ENCODE assay signal across 20 cellular contexts in genomic region chr5:136994154-136994553, GRCh38.
A peak's percentile ranks its signal among the peaks of the same experiment; 100 is the strongest.
DNase-seq lines count a peak whose midpoint lies in the region; ATAC-seq, FAIRE-seq and TF ChIP-seq lines count a peak whose summit lies in the region.
"Had no signal": no experiment of that assay in that cellular context is flagged by ENCODE, and none has a peak within 500 bp of the region (broad histone marks: within the 10 kb centered on the region; RNA-seq: fewer than 3 reads in every experiment).

No MANE protein-coding gene starts in this region.

- H3K27ac ChIP-seq in left ventricle myocardium inferior (replicated peaks) (peak overlapping the region; percentile 80), right cardiac atrium (ENCODE audit: low read length) (peak overlapping the region; percentile 14)
- H3K27ac ChIP-seq: 22Rv1, BLaER1, C4-2B had no signal

- no peak for DNase-seq in Right ventricle myocardium superior
- DNase-seq in Right ventricle myocardium inferior (ENCODE audit: missing footprints): no peak
- no peak for DNase-seq in left ventricle myocardium inferior
- peak in 1 of 3 donors; percentile 42 for DNase-seq in right cardiac atrium
- no peak for DNase-seq in H54 (ENCODE audit: insufficient read length, low spot score)
- DNase-seq: Caco-2; CD4-positive, CD25-positive, alpha-beta regulatory T cell; CD8-positive, alpha-beta T cell; DMS153; DND-41; HFFc6 had no signal

- no peak for TF ChIP-seq POLR2A in H54 (IDR thresholded peaks at IDR 0.05; ENCODE audit: low read depth, low read length)

- H3K27me3 ChIP-seq in left ventricle myocardium inferior (ENCODE audit: low read depth) (no peaks in the 10 kb centered on the region), right cardiac atrium (ENCODE audit: control insufficient read depth, insufficient read depth) (no peaks in the 10 kb centered on the region)
- H3K27me3 ChIP-seq: BLaER1 had no signal

- intact Hi-C loops in Right ventricle myocardium superior (cut with DNase I) (no loop called here), Right ventricle myocardium inferior (cut with DNase I) (loop anchor here (5.0 kb wide), 1 partner anchor 187 kb away; no protein-coding TSS in a partner anchor), left ventricle myocardium inferior (cut with micrococcal nuclease) (no loop called here), right cardiac atrium (cut with DNase I) (no loop called here)

- no peaks in the 10 kb centered on the region for H3K36me3 ChIP-seq in left ventricle myocardium inferior
- H3K36me3 ChIP-seq: BLaER1, HAP-1 had no signal

- H3K4me1 ChIP-seq in left ventricle myocardium inferior (peaks cover 36% of the 10 kb centered on the region), right cardiac atrium (ENCODE audit: control insufficient read depth, insufficient read depth, low read length) (peaks cover 6% of the 10 kb centered on the region)
- H3K4me1 ChIP-seq: BLaER1, Caco-2, HAP-1 had no signal

- 34% methylated on average over 5 of the region's 5 CpGs for WGBS in right cardiac atrium

- no peaks in the 10 kb centered on the region for H3K9me3 ChIP-seq in left ventricle myocardium inferior (replicated peaks)
- no peaks in the 10 kb centered on the region for H3K9me3 ChIP-seq in right cardiac atrium (ENCODE audit: control insufficient read depth, low read length)
- H3K9me3 ChIP-seq: BLaER1, Caco-2, HAP-1 had no signal

- no peak for FAIRE-seq in H54 (lab: Jason Lieb, UNC)
- FAIRE-seq: A204.1, G401.6, GM12878 had no signal

- TF ChIP-seq CTCF in left ventricle myocardium inferior (IDR thresholded peaks at IDR 0.05; ENCODE audit: borderline replicate concordance): no peak

- H3K4me3 ChIP-seq in left ventricle myocardium inferior: no peak overlapping the region
- H3K4me3 ChIP-seq in right cardiac atrium (ENCODE audit: low read length): no peak overlapping the region
- H3K4me3 ChIP-seq: BLaER1, GM12878, GM23338, HAP-1 had no signal

- ATAC-seq in Right ventricle myocardium superior (ENCODE audit: poor library complexity) (peak; percentile 50), Right ventricle myocardium inferior (no peak), right cardiac atrium (no peak), GM18511 (IDR thresholded peaks at IDR 0.05; ENCODE audit: unreplicated experiment) (no peak)
- ATAC-seq: CD8-positive, alpha-beta T cell; GM12878; GM23338 had no signal
